In genomic region chr20:45972500-45973183, GRCh38 we compare ENCODE assay signal across 1 cellular context.
A peak's percentile ranks its signal among the peaks of the same experiment; 100 is the strongest.
TF ChIP-seq lines count a peak whose summit lies in the region.

No MANE protein-coding gene starts in this region.

TF ChIP-seq in K562, 482 proteins besides CTCF, POLR2A, EP300 and RAD21 (continued from another document and continues in another):
- TF ChIP-seq, protein P1, sequence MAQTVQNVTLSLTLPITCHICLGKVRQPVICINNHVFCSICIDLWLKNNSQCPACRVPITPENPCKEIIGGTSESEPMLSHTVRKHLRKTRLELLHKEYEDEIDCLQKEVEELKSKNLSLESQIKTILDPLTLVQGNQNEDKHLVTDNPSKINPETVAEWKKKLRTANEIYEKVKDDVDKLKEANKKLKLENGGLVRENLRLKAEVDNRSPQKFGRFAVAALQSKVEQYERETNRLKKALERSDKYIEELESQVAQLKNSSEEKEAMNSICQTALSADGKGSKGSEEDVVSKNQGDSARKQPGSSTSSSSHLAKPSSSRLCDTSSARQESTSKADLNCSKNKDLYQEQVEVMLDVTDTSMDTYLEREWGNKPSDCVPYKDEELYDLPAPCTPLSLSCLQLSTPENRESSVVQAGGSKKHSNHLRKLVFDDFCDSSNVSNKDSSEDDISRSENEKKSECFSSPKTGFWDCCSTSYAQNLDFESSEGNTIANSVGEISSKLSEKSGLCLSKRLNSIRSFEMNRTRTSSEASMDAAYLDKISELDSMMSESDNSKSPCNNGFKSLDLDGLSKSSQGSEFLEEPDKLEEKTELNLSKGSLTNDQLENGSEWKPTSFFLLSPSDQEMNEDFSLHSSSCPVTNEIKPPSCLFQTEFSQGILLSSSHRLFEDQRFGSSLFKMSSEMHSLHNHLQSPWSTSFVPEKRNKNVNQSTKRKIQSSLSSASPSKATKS (CRISPR knock-in tag; IDR thresholded peaks at IDR 0.05), result no peak
- no peak for TF ChIP-seq PTBP1 (IDR thresholded peaks at IDR 0.05; ENCODE audit: low read depth, low read length)
- TF ChIP-seq XRCC3 (IDR thresholded peaks at IDR 0.05), result no peak
- TF ChIP-seq ZNF143 (CRISPR knock-in tag; IDR thresholded peaks at IDR 0.05), result no peak
- peak; percentile 40 for TF ChIP-seq ELF2 (CRISPR knock-in tag; IDR thresholded peaks at IDR 0.05)
- 0 out of 2 replicates have a peak, but pooled peaks have one; percentile 43 for TF ChIP-seq RFX7 (CRISPR knock-in tag; IDR thresholded peaks at IDR 0.05)
- TF ChIP-seq, protein P2, sequence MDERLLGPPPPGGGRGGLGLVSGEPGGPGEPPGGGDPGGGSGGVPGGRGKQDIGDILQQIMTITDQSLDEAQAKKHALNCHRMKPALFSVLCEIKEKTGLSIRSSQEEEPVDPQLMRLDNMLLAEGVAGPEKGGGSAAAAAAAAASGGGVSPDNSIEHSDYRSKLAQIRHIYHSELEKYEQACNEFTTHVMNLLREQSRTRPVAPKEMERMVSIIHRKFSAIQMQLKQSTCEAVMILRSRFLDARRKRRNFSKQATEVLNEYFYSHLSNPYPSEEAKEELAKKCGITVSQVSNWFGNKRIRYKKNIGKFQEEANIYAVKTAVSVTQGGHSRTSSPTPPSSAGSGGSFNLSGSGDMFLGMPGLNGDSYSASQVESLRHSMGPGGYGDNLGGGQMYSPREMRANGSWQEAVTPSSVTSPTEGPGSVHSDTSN (CRISPR knock-in tag; IDR thresholded peaks at IDR 0.05; ENCODE audit: low read depth), result no peak
- TF ChIP-seq, protein P2 (tag; conservative IDR thresholded peaks at IDR 0.05; ENCODE audit: low read depth), result peak; percentile 67
- no peak for TF ChIP-seq TAL1 (IDR thresholded peaks at IDR 0.05)
- TF ChIP-seq, protein P3, sequence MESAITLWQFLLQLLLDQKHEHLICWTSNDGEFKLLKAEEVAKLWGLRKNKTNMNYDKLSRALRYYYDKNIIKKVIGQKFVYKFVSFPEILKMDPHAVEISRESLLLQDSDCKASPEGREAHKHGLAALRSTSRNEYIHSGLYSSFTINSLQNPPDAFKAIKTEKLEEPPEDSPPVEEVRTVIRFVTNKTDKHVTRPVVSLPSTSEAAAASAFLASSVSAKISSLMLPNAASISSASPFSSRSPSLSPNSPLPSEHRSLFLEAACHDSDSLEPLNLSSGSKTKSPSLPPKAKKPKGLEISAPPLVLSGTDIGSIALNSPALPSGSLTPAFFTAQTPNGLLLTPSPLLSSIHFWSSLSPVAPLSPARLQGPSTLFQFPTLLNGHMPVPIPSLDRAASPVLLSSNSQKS (CRISPR knock-in tag; IDR thresholded peaks at IDR 0.05), result no peak
- TF ChIP-seq, protein P4, sequence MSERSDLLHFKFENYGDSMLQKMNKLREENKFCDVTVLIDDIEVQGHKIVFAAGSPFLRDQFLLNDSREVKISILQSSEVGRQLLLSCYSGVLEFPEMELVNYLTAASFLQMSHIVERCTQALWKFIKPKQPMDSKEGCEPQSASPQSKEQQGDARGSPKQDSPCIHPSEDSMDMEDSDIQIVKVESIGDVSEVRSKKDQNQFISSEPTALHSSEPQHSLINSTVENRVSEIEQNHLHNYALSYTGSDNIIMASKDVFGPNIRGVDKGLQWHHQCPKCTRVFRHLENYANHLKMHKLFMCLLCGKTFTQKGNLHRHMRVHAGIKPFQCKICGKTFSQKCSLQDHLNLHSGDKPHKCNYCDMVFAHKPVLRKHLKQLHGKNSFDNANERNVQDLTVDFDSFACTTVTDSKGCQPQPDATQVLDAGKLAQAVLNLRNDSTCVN (CRISPR knock-in tag; IDR thresholded peaks at IDR 0.05), result 0 out of 2 replicates have a peak, but pooled peaks have one; percentile 16
- peak; percentile 77 for TF ChIP-seq POLR2G (IDR thresholded peaks at IDR 0.05; ENCODE audit: low read depth, low read length)
- no peak for TF ChIP-seq ILK (tag; IDR thresholded peaks at IDR 0.05; ENCODE audit: borderline replicate concordance, low read depth)
- TF ChIP-seq CHCHD3 (CRISPR knock-in tag; IDR thresholded peaks at IDR 0.05), result no peak
- TF ChIP-seq ETS2 (tag; IDR thresholded peaks at IDR 0.05; ENCODE audit: borderline replicate concordance, poor library complexity, severe bottlenecking), result no peak
- no peak for TF ChIP-seq SMARCB1 (IDR thresholded peaks at IDR 0.05; ENCODE audit: insufficient read length, low read depth)
- no peak for TF ChIP-seq CBX8 (IDR thresholded peaks at IDR 0.05; ENCODE audit: borderline replicate concordance, extremely low read depth, low read depth, low read length, poor library complexity, severe bottlenecking)
- TF ChIP-seq BCOR (IDR thresholded peaks at IDR 0.05), result 0 out of 2 replicates have a peak, but pooled peaks have one; percentile 38
- no peak for TF ChIP-seq HOMEZ (CRISPR knock-in tag; IDR thresholded peaks at IDR 0.05)
- TF ChIP-seq NCOR1 (IDR thresholded peaks at IDR 0.05), result no peak; the same call in 1 of the 2 replicates
- peak; percentile 81 for TF ChIP-seq MEIS2 (IDR thresholded peaks at IDR 0.05; ENCODE audit: partially characterized antibody)
- TF ChIP-seq ZNF316 (IDR thresholded peaks at IDR 0.05), result peak; percentile 97
- TF ChIP-seq CREM (IDR thresholded peaks at IDR 0.05; ENCODE audit: low read depth), result no peak
- TF ChIP-seq CBX2 (IDR thresholded peaks at IDR 0.05; ENCODE audit: insufficient read depth, low read length, poor library complexity, severe bottlenecking), result no peak
- TF ChIP-seq, protein P5, sequence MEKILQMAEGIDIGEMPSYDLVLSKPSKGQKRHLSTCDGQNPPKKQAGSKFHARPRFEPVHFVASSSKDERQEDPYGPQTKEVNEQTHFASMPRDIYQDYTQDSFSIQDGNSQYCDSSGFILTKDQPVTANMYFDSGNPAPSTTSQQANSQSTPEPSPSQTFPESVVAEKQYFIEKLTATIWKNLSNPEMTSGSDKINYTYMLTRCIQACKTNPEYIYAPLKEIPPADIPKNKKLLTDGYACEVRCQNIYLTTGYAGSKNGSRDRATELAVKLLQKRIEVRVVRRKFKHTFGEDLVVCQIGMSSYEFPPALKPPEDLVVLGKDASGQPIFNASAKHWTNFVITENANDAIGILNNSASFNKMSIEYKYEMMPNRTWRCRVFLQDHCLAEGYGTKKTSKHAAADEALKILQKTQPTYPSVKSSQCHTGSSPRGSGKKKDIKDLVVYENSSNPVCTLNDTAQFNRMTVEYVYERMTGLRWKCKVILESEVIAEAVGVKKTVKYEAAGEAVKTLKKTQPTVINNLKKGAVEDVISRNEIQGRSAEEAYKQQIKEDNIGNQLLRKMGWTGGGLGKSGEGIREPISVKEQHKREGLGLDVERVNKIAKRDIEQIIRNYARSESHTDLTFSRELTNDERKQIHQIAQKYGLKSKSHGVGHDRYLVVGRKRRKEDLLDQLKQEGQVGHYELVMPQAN (IDR thresholded peaks at IDR 0.05; ENCODE audit: borderline replicate concordance), result no peak
- TF ChIP-seq, protein P6, sequence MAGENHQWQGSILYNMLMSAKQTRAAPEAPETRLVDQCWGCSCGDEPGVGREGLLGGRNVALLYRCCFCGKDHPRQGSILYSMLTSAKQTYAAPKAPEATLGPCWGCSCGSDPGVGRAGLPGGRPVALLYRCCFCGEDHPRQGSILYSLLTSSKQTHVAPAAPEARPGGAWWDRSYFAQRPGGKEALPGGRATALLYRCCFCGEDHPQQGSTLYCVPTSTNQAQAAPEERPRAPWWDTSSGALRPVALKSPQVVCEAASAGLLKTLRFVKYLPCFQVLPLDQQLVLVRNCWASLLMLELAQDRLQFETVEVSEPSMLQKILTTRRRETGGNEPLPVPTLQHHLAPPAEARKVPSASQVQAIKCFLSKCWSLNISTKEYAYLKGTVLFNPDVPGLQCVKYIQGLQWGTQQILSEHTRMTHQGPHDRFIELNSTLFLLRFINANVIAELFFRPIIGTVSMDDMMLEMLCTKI (IDR thresholded peaks at IDR 0.05; ENCODE audit: partially characterized antibody), result no peak
- TF ChIP-seq SNIP1 (IDR thresholded peaks at IDR 0.05; ENCODE audit: low read depth), result no peak
- TF ChIP-seq ZNF655 (CRISPR knock-in tag; IDR thresholded peaks at IDR 0.05), result no peak
- no peak for TF ChIP-seq ZNF354B (CRISPR knock-in tag; IDR thresholded peaks at IDR 0.05)
- TF ChIP-seq FUS (optimal IDR thresholded peaks at IDR 0.05; ENCODE audit: low read depth, low read length), result no peak
- TF ChIP-seq MEF2A (IDR thresholded peaks at IDR 0.05; ENCODE audit: control insufficient read depth, low read depth, low read length), result no peak
- TF ChIP-seq EP400 (IDR thresholded peaks at IDR 0.05), result no peak
- TF ChIP-seq ZNF586 (CRISPR knock-in tag; conservative IDR thresholded peaks at IDR 0.05), result no peak
- TF ChIP-seq, protein P7, sequence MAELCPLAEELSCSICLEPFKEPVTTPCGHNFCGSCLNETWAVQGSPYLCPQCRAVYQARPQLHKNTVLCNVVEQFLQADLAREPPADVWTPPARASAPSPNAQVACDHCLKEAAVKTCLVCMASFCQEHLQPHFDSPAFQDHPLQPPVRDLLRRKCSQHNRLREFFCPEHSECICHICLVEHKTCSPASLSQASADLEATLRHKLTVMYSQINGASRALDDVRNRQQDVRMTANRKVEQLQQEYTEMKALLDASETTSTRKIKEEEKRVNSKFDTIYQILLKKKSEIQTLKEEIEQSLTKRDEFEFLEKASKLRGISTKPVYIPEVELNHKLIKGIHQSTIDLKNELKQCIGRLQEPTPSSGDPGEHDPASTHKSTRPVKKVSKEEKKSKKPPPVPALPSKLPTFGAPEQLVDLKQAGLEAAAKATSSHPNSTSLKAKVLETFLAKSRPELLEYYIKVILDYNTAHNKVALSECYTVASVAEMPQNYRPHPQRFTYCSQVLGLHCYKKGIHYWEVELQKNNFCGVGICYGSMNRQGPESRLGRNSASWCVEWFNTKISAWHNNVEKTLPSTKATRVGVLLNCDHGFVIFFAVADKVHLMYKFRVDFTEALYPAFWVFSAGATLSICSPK (IDR thresholded peaks at IDR 0.05; ENCODE audit: borderline replicate concordance), result 0 out of 2 replicates have a peak, but pooled peaks have one; percentile 42
- no peak for TF ChIP-seq HMG20A (CRISPR knock-in tag; conservative IDR thresholded peaks at IDR 0.05)
- no peak for TF ChIP-seq MEF2D (tag; conservative IDR thresholded peaks at IDR 0.05; ENCODE audit: low read depth)
- no peak for TF ChIP-seq CREBBP (IDR thresholded peaks at IDR 0.05; ENCODE audit: low read depth, low read length)
- no peak for TF ChIP-seq ZC3H4 (CRISPR knock-in tag; IDR thresholded peaks at IDR 0.05; ENCODE audit: borderline replicate concordance)
- no peak for TF ChIP-seq ZNF668 (CRISPR knock-in tag; IDR thresholded peaks at IDR 0.05)
- TF ChIP-seq ZNF436 (CRISPR knock-in tag; IDR thresholded peaks at IDR 0.05), result no peak
- no peak for TF ChIP-seq ZFP36 (IDR thresholded peaks at IDR 0.05; ENCODE audit: low read depth, low read length, partially characterized antibody)
- TF ChIP-seq NELFE (IDR thresholded peaks at IDR 0.05; ENCODE audit: insufficient read depth, insufficient read length), result no peak
- TF ChIP-seq, protein P8, sequence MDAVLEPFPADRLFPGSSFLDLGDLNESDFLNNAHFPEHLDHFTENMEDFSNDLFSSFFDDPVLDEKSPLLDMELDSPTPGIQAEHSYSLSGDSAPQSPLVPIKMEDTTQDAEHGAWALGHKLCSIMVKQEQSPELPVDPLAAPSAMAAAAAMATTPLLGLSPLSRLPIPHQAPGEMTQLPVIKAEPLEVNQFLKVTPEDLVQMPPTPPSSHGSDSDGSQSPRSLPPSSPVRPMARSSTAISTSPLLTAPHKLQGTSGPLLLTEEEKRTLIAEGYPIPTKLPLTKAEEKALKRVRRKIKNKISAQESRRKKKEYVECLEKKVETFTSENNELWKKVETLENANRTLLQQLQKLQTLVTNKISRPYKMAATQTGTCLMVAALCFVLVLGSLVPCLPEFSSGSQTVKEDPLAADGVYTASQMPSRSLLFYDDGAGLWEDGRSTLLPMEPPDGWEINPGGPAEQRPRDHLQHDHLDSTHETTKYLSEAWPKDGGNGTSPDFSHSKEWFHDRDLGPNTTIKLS (IDR thresholded peaks at IDR 0.05; ENCODE audit: borderline replicate concordance, low read depth), result no peak
- TF ChIP-seq TCF3 (CRISPR knock-in tag; IDR thresholded peaks at IDR 0.05), result no peak
- TF ChIP-seq SRSF1 (IDR thresholded peaks at IDR 0.05; ENCODE audit: low read depth, low read length), result no peak
- TF ChIP-seq EZH2 (IDR thresholded peaks at IDR 0.05; ENCODE audit: borderline replicate concordance, low read depth, low read length), result no peak
- TF ChIP-seq ZNF639 (CRISPR knock-in tag; conservative IDR thresholded peaks at IDR 0.05 in 1 of 2, IDR thresholded peaks at IDR 0.05 in 1 of 2), result no peak
- TF ChIP-seq RAD51 (IDR thresholded peaks at IDR 0.05; ENCODE audit: borderline replicate concordance, low read depth), result no peak
- TF ChIP-seq PHB (CRISPR knock-in tag; IDR thresholded peaks at IDR 0.05), result no peak
- TF ChIP-seq HNRNPUL1 (IDR thresholded peaks at IDR 0.05; ENCODE audit: low read length), result no peak
